In genomic region chr17:14699569-14700190, GRCh38 we compare ENCODE assay signal across 1 cellular context.
TF ChIP-seq lines count a peak whose summit lies in the region.

No MANE protein-coding gene starts in this region.

TF ChIP-seq in HepG2, 621 proteins besides CTCF, POLR2A, EP300 and RAD21 (continued from another document):
- TF ChIP-seq ARID5B (CRISPR knock-in tag; IDR thresholded peaks at IDR 0.05) (peak; percentile 89), ZNF678 (CRISPR knock-in tag; IDR thresholded peaks at IDR 0.05) (no peak), SOX6 (IDR thresholded peaks at IDR 0.05) (no peak), SOX6 (CRISPR knock-in tag; IDR thresholded peaks at IDR 0.05) (peak; percentile 77; the same call in 1 of the 2 replicates), RBAK (CRISPR knock-in tag; IDR thresholded peaks at IDR 0.05) (no peak), EHMT2 (IDR thresholded peaks at IDR 0.05; ENCODE audit: borderline replicate concordance, low read depth, low read length) (0 out of 2 replicates have a peak, but pooled peaks have one; percentile 14), PAXIP1 (CRISPR knock-in tag; conservative IDR thresholded peaks at IDR 0.05) (peak; percentile 37; the same call in 1 of the 2 replicates), KLF6 (CRISPR knock-in tag; IDR thresholded peaks at IDR 0.05) (no peak), SMAD9 (CRISPR knock-in tag; IDR thresholded peaks at IDR 0.05) (no peak), IRF1 (CRISPR knock-in tag; IDR thresholded peaks at IDR 0.05; ENCODE audit: low read depth) (no peak), ZNF792 (CRISPR knock-in tag; IDR thresholded peaks at IDR 0.05) (0 out of 2 replicates have a peak, but pooled peaks have one; percentile 44), FOXP4 (CRISPR knock-in tag; IDR thresholded peaks at IDR 0.05) (peak; percentile 67; the same call in 1 of the 2 replicates), DPF2 (CRISPR knock-in tag; IDR thresholded peaks at IDR 0.05; ENCODE audit: borderline replicate concordance, low read depth) (no peak), FOXA1 (IDR thresholded peaks at IDR 0.05) (peak; percentile 96), FOXA1 (CRISPR knock-in tag; IDR thresholded peaks at IDR 0.05) (peak; percentile 87), FOXA3 (CRISPR knock-in tag; IDR thresholded peaks at IDR 0.05) (peak; percentile 95), RBM39 (IDR thresholded peaks at IDR 0.05; ENCODE audit: low read depth, low read length, poor library complexity, severe bottlenecking) (no peak), ZNF256 (CRISPR knock-in tag; conservative IDR thresholded peaks at IDR 0.05) (no peak), BCL6 (CRISPR knock-in tag; IDR thresholded peaks at IDR 0.05) (peak; percentile 49; the same call in 1 of the 2 replicates), ZNF790 (CRISPR knock-in tag; IDR thresholded peaks at IDR 0.05; ENCODE audit: borderline replicate concordance) (no peak), ZFP37 (CRISPR knock-in tag; IDR thresholded peaks at IDR 0.05; ENCODE audit: borderline replicate concordance) (no peak), HOMEZ (CRISPR knock-in tag; IDR thresholded peaks at IDR 0.05; ENCODE audit: low read depth) (no peak), RARA (CRISPR knock-in tag; IDR thresholded peaks at IDR 0.05) (peak; percentile 75), HHEX (CRISPR knock-in tag; IDR thresholded peaks at IDR 0.05) (peak; percentile 71), KDM6A (CRISPR knock-in tag; IDR thresholded peaks at IDR 0.05; ENCODE audit: low read depth) (no peak), ZNF34 (CRISPR knock-in tag; IDR thresholded peaks at IDR 0.05; ENCODE audit: borderline replicate concordance) (no peak), ZNF263 (CRISPR knock-in tag; IDR thresholded peaks at IDR 0.05) (no peak), SAP130 (CRISPR knock-in tag; IDR thresholded peaks at IDR 0.05; ENCODE audit: low read depth) (peak; percentile 54), RNF2 (conservative IDR thresholded peaks at IDR 0.05; ENCODE audit: low read depth) (no peak), MAFK (conservative IDR thresholded peaks at IDR 0.05 in 1 of 2, IDR thresholded peaks at IDR 0.05 in 1 of 2; ENCODE audit: low read length in 2 of 2) (no peak), GFI1 (CRISPR knock-in tag; IDR thresholded peaks at IDR 0.05; ENCODE audit: borderline replicate concordance) (peak; percentile 39; the same call in 1 of the 2 replicates), NKX3-1 (CRISPR knock-in tag; IDR thresholded peaks at IDR 0.05) (peak; percentile 22; the same call in 1 of the 2 replicates), CEBPZ (IDR thresholded peaks at IDR 0.05; ENCODE audit: low read length) (no peak), RERE (CRISPR knock-in tag; IDR thresholded peaks at IDR 0.05; ENCODE audit: low read depth) (peak; percentile 40; the same call in 1 of the 2 replicates), CEBPG (CRISPR knock-in tag; IDR thresholded peaks at IDR 0.05) (0 out of 2 replicates have a peak, but pooled peaks have one; percentile 19), GATAD2A (CRISPR knock-in tag; IDR thresholded peaks at IDR 0.05) (peak; percentile 62), ATRX (CRISPR knock-in tag; IDR thresholded peaks at IDR 0.05; ENCODE audit: borderline replicate concordance) (no peak)
